Comparison of ENCODE assay signal across 28 cellular contexts in the genomic region with DNA sequence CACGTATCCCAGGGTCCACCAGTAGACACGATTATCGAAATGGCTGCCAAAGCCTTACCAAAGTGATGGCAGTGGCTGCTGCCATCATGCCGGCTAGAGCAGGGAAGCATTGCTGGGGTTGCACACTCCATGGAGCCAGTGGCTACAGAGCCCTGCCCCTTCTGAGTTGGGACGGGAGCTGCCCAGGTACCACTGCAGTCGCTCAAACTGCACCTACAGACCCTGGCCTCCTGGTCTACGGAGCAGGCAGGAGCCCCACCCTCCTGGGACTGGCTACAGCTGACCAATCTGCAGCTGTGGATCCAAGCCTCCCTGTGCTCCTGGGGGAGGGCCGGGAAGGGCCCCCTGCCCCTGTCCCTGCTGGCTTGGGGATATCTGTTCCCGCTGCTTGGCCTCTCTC.
DNase-seq lines count a peak whose midpoint lies in the region; ATAC-seq, FAIRE-seq and TF ChIP-seq lines count a peak whose summit lies in the region.
"Had no signal": no experiment of that assay in that cellular context is flagged by ENCODE, and none has a peak within 500 bp of the region (broad histone marks: within the 10 kb centered on the region; RNA-seq: fewer than 3 reads in every experiment).

No MANE protein-coding gene starts in this region.

- H3K9ac ChIP-seq in HepG2 (ENCODE audit: insufficient read depth, low read depth, low read length) = no peak overlapping the region

- H3K36me3 ChIP-seq in left ventricle myocardium inferior = no peaks in the 10 kb centered on the region
- H3K36me3 ChIP-seq in HepG2 (replicated peaks in 1 of 2; ENCODE audit: control insufficient read depth in 1 of 2, insufficient read depth in 2 of 2, low read length in 2 of 2) = peaks cover 5 to 19% of the 10 kb centered on the region in 2 experiments
- peaks cover 1 to 4% of the 10 kb centered on the region in 2 donors for H3K36me3 ChIP-seq in aorta (ENCODE audit: control insufficient read depth in 1 of 2, insufficient read depth in 2 of 2, low read length in 1 of 2)

- intact Hi-C loops in left ventricle myocardium inferior (cut with micrococcal nuclease) = no loop called here
- intact Hi-C loops in Right ventricle myocardium inferior (cut with DNase I) = loop anchor here (2.0 to 10.0 kb wide), 3 partner anchors 217 to 319 kb away; partner anchors contain the start of gene FCHSD2
- intact Hi-C loops in HepG2 (cut with micrococcal nuclease; ENCODE audit: unreplicated experiment) = loop anchor here (2.0 kb wide), 1 partner anchor 251 kb away; no protein-coding TSS in a partner anchor
- intact Hi-C loops in posterior vena cava (cut with DNase I) = no loop called here
- intact Hi-C loops in aorta (cut with DNase I) = loop anchor here (5.0 kb wide), 1 partner anchor 252 kb away; no protein-coding TSS in a partner anchor

- no peaks in the 10 kb centered on the region for H3K79me2 ChIP-seq in HepG2 (ENCODE audit: insufficient read depth, low read length)

- no peak for FAIRE-seq in HepG2 (lab: Jason Lieb, UNC)
- FAIRE-seq: D721Med, G401.6, GM18507, H54, K562 had no signal

- no peak for ATAC-seq in Right ventricle myocardium inferior
- peak; percentile 34 for ATAC-seq in HepG2
- ATAC-seq in aorta (ENCODE audit: low FRiP score) = peak; percentile 65
- ATAC-seq: K562, PC-3 had no signal

- 93% methylated on average over 4 of the region's 9 CpGs for WGBS in HepG2 (ENCODE audit: low lambda C conversion rate)
- 93 to 94% methylated on average over 9 of the region's 9 CpGs for WGBS in aorta, 2 donors

- H3K9me3 ChIP-seq in left ventricle myocardium inferior (replicated peaks) (no peaks in the 10 kb centered on the region), HepG2 (ENCODE audit: low read length) (no peaks in the 10 kb centered on the region), aorta (ENCODE audit: control insufficient read depth, low read length) (no peaks in the 10 kb centered on the region)

- no peak for TF ChIP-seq EP300 in HepG2 (IDR thresholded peaks at IDR 0.05; ENCODE audit: low read depth in 2 of 2, low read length in 2 of 2)
- no peak for TF ChIP-seq EP300 in HepG2 (CRISPR knock-in tag; IDR thresholded peaks at IDR 0.05; ENCODE audit: borderline replicate concordance)

- TF ChIP-seq CTCF in left ventricle myocardium inferior (IDR thresholded peaks at IDR 0.05; ENCODE audit: borderline replicate concordance) (no peak), HepG2 (CRISPR knock-in tag; IDR thresholded peaks at IDR 0.05) (no peak)

- H3K4me1 ChIP-seq in left ventricle myocardium inferior = peaks cover 65% of the 10 kb centered on the region
- no peaks in the 10 kb centered on the region for H3K4me1 ChIP-seq in HepG2 (ENCODE audit: insufficient read depth, low read length)
- H3K4me1 ChIP-seq in aorta (ENCODE audit: control insufficient read depth in 1 of 2, insufficient read depth in 2 of 2, low read length in 2 of 2) = peaks cover 0 to 1% of the 10 kb centered on the region in 2 donors

- POLR2A ChIA-PET in HepG2 (lab: Yijun Ruan, JAX) = no interaction called here

- no peak overlapping the region for H3K4me2 ChIP-seq in HepG2 (ENCODE audit: low read depth, low read length)

- H3K27ac ChIP-seq in left ventricle myocardium inferior (replicated peaks) (peak overlapping the region; percentile 64), HepG2 (ENCODE audit: extremely low read length, insufficient read depth, low read length) (no peak overlapping the region), aorta (ENCODE audit: low read depth in 1 of 2, low read length in 2 of 2) (no peak overlapping the region)
- H3K27ac ChIP-seq: 22Rv1, HL-60 had no signal

- H3K4me3 ChIP-seq in left ventricle myocardium inferior = no peak overlapping the region
- H3K4me3 ChIP-seq in HepG2 (replicated peaks in 1 of 3; ENCODE audit: insufficient read depth in 1 of 3, low read depth in 2 of 3, low read length in 3 of 3) = no peak overlapping the region
- H3K4me3 ChIP-seq in aorta (ENCODE audit: low read length in 2 of 2) = no peak overlapping the region
- H3K4me3 ChIP-seq: K562 had no signal

- H4K20me1 ChIP-seq in HepG2 (ENCODE audit: insufficient read depth, low read length) = no peaks in the 10 kb centered on the region

- TF ChIP-seq POLR2A in HepG2 (IDR thresholded peaks at IDR 0.05; ENCODE audit: insufficient read depth in 1 of 2, low read depth in 2 of 2, low read length in 2 of 2) = no peak

- in situ Hi-C loops in HepG2 (cut with HindIII; ENCODE audit: extremely low pct_ligation_motif_present, low pct_unique_long_range_greater_than_20kb) = no loop called here
- in situ Hi-C loops in ACHN (cut with HindIII; ENCODE audit: low pct_ligation_motif_present, low pct_unique_long_range_greater_than_20kb, low sequenced_read_pairs) = no loop called here

- H3K27me3 ChIP-seq in left ventricle myocardium inferior (ENCODE audit: low read depth) = no peaks in the 10 kb centered on the region
- H3K27me3 ChIP-seq in HepG2 (ENCODE audit: control insufficient read depth in 1 of 2, insufficient read depth in 2 of 2, low read length in 2 of 2) = no peaks in the 10 kb centered on the region
- no peaks in the 10 kb centered on the region for H3K27me3 ChIP-seq in aorta (ENCODE audit: control insufficient read depth in 1 of 2, insufficient read depth in 2 of 2, low read length in 1 of 2)

- CTCF ChIA-PET in HepG2 (lab: Yijun Ruan, JAX; ENCODE audit: low intra/inter-chr PET ratio, low total read pairs) = no interaction called here

- BruUV-seq in HepG2 (replicated peaks; lab: Mats Ljungman, UMichigan) = no TSS peak

- H2AFZ ChIP-seq in HepG2 (ENCODE audit: low read length) = no peak overlapping the region

- DNase-seq in left ventricle myocardium inferior (no peak), Right ventricle myocardium inferior (ENCODE audit: missing footprints) (no peak), HepG2 (ENCODE audit: low spot score) (no peak), posterior vena cava (ENCODE audit: low spot score) (peak; percentile 66), aorta (no peak), glomerular visceral epithelial cell (ENCODE audit: extremely low spot score) (no peak), GF-D8 (lab: John Stamatoyannopoulos, UW) (no peak), ACHN (no peak)
- DNase-seq: CD4-positive, CD25-positive, alpha-beta regulatory T cell; Kasumi-1; MV-4-11; NCI-H1105; NCI-H1436 treated with DMSO at 0.1 percent for 48 hours; NCI-H1930; NCI-H2107; NCI-H446; NCI-H524 treated with DMSO at 0.1 percent for 48 hours; NCI-H774; PC-3; RPMI8226; SHP77 had no signal

- TF ChIP-seq RAD21 in HepG2 (CRISPR knock-in tag; IDR thresholded peaks at IDR 0.05) = no peak

TF ChIP-seq in HepG2, 621 proteins besides CTCF, POLR2A, EP300 and RAD21:
- TF ChIP-seq ZEB1 (IDR thresholded peaks at IDR 0.05; ENCODE audit: insufficient replicate concordance, low read depth) (no peak), AGO2 (optimal IDR thresholded peaks at IDR 0.05; ENCODE audit: low read depth, low read length) (peak; percentile 42), RBM22 (optimal IDR thresholded peaks at IDR 0.05; ENCODE audit: low read length) (peak; percentile 54)

Comparison
In these comparisons a context has a peak if more than half of its experiments do, and no peak if none do; other contexts are left out.
1. intact Hi-C loops: an anchor here in Right ventricle myocardium inferior (2.0 to 10.0 kb wide), HepG2 (2.0 kb wide) and aorta (5.0 kb wide); none called in left ventricle myocardium inferior and posterior vena cava.